2 cellular contexts compared by ENCODE assay signal in genomic region chr3:197753263-197753662, GRCh38.
TF ChIP-seq lines count a peak whose summit lies in the region.

No MANE protein-coding gene starts in this region.

TF ChIP-seq in HCT116, 20 proteins besides CTCF, POLR2A, EP300 and RAD21:
- no peak for TF ChIP-seq SP1 (IDR thresholded peaks at IDR 0.05; ENCODE audit: low read depth)
- no peak for TF ChIP-seq SIN3A (IDR thresholded peaks at IDR 0.05; ENCODE audit: low read depth)
- TF ChIP-seq EGR1 (IDR thresholded peaks at IDR 0.05; ENCODE audit: low read depth), result no peak
- no peak for TF ChIP-seq ZFX (IDR thresholded peaks at IDR 0.05)
- no peak for TF ChIP-seq REST (IDR thresholded peaks at IDR 0.05; ENCODE audit: low read depth)
- TF ChIP-seq POLR2AphosphoS5 (IDR thresholded peaks at IDR 0.05; ENCODE audit: low read depth, low read length), result no peak
- no peak for TF ChIP-seq ELF1 (IDR thresholded peaks at IDR 0.05; ENCODE audit: borderline replicate concordance, low read depth)
- TF ChIP-seq FOSL1 (IDR thresholded peaks at IDR 0.05; ENCODE audit: low read depth), result no peak
- no peak for TF ChIP-seq SRF (IDR thresholded peaks at IDR 0.05; ENCODE audit: low read depth)
- no peak for TF ChIP-seq EZH2 (IDR thresholded peaks at IDR 0.05)
- TF ChIP-seq CEBPB (IDR thresholded peaks at IDR 0.05; ENCODE audit: low read depth), result no peak
- no peak for TF ChIP-seq MAX (IDR thresholded peaks at IDR 0.05)
- TF ChIP-seq TCF7L2 (IDR thresholded peaks at IDR 0.05; ENCODE audit: borderline replicate concordance, extremely low read depth, insufficient read depth, insufficient read length), result no peak

TF ChIP-seq in GM12878, 131 proteins besides CTCF, POLR2A, EP300 and RAD21:
- TF ChIP-seq NR2C1 (IDR thresholded peaks at IDR 0.05) (no peak), TCF7 (IDR thresholded peaks at IDR 0.05; ENCODE audit: borderline replicate concordance) (no peak), BRCA1 (IDR thresholded peaks at IDR 0.05; ENCODE audit: low read depth, low read length) (no peak), SMARCA5 (IDR thresholded peaks at IDR 0.05) (no peak), HDAC2 (IDR thresholded peaks at IDR 0.05) (no peak), CEBPB (IDR thresholded peaks at IDR 0.05; ENCODE audit: borderline replicate concordance in 1 of 2, low read depth in 2 of 2, low read length in 2 of 2) (no peak), SRF (IDR thresholded peaks at IDR 0.05; ENCODE audit: low read depth in 2 of 2, low read length in 2 of 2) (no peak), PAX8 (IDR thresholded peaks at IDR 0.05) (no peak), SIX5 (IDR thresholded peaks at IDR 0.05; ENCODE audit: low read depth, low read length, severe bottlenecking) (no peak)
- TF ChIP-seq, protein P1, sequence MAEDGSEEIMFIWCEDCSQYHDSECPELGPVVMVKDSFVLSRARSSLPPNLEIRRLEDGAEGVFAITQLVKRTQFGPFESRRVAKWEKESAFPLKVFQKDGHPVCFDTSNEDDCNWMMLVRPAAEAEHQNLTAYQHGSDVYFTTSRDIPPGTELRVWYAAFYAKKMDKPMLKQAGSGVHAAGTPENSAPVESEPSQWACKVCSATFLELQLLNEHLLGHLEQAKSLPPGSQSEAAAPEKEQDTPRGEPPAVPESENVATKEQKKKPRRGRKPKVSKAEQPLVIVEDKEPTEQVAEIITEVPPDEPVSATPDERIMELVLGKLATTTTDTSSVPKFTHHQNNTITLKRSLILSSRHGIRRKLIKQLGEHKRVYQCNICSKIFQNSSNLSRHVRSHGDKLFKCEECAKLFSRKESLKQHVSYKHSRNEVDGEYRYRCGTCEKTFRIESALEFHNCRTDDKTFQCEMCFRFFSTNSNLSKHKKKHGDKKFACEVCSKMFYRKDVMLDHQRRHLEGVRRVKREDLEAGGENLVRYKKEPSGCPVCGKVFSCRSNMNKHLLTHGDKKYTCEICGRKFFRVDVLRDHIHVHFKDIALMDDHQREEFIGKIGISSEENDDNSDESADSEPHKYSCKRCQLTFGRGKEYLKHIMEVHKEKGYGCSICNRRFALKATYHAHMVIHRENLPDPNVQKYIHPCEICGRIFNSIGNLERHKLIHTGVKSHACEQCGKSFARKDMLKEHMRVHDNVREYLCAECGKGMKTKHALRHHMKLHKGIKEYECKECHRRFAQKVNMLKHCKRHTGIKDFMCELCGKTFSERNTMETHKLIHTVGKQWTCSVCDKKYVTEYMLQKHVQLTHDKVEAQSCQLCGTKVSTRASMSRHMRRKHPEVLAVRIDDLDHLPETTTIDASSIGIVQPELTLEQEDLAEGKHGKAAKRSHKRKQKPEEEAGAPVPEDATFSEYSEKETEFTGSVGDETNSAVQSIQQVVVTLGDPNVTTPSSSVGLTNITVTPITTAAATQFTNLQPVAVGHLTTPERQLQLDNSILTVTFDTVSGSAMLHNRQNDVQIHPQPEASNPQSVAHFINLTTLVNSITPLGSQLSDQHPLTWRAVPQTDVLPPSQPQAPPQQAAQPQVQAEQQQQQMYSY (CRISPR knock-in tag; IDR thresholded peaks at IDR 0.05), result no peak
- TF ChIP-seq, protein P2, sequence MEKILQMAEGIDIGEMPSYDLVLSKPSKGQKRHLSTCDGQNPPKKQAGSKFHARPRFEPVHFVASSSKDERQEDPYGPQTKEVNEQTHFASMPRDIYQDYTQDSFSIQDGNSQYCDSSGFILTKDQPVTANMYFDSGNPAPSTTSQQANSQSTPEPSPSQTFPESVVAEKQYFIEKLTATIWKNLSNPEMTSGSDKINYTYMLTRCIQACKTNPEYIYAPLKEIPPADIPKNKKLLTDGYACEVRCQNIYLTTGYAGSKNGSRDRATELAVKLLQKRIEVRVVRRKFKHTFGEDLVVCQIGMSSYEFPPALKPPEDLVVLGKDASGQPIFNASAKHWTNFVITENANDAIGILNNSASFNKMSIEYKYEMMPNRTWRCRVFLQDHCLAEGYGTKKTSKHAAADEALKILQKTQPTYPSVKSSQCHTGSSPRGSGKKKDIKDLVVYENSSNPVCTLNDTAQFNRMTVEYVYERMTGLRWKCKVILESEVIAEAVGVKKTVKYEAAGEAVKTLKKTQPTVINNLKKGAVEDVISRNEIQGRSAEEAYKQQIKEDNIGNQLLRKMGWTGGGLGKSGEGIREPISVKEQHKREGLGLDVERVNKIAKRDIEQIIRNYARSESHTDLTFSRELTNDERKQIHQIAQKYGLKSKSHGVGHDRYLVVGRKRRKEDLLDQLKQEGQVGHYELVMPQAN (conservative IDR thresholded peaks at IDR 0.05), result no peak
- TF ChIP-seq, protein P3, sequence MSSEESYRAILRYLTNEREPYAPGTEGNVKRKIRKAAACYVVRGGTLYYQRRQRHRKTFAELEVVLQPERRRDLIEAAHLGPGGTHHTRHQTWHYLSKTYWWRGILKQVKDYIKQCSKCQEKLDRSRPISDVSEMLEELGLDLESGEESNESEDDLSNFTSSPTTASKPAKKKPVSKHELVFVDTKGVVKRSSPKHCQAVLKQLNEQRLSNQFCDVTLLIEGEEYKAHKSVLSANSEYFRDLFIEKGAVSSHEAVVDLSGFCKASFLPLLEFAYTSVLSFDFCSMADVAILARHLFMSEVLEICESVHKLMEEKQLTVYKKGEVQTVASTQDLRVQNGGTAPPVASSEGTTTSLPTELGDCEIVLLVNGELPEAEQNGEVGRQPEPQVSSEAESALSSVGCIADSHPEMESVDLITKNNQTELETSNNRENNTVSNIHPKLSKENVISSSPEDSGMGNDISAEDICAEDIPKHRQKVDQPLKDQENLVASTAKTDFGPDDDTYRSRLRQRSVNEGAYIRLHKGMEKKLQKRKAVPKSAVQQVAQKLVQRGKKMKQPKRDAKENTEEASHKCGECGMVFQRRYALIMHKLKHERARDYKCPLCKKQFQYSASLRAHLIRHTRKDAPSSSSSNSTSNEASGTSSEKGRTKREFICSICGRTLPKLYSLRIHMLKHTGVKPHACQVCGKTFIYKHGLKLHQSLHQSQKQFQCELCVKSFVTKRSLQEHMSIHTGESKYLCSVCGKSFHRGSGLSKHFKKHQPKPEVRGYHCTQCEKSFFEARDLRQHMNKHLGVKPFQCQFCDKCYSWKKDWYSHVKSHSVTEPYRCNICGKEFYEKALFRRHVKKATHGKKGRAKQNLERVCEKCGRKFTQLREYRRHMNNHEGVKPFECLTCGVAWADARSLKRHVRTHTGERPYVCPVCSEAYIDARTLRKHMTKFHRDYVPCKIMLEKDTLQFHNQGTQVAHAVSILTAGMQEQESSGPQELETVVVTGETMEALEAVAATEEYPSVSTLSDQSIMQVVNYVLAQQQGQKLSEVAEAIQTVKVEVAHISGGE (CRISPR knock-in tag; IDR thresholded peaks at IDR 0.05), result no peak
